16 cellular contexts compared by ENCODE assay signal in genomic region chr4:186852964-186853391, GRCh38.
A peak's percentile ranks its signal among the peaks of the same experiment; 100 is the strongest.
DNase-seq lines count a peak whose midpoint lies in the region; ATAC-seq, FAIRE-seq and TF ChIP-seq lines count a peak whose summit lies in the region.
"Had no signal": no experiment of that assay in that cellular context is flagged by ENCODE, and none has a peak within 500 bp of the region (broad histone marks: within the 10 kb centered on the region; RNA-seq: fewer than 3 reads in every experiment).

No MANE protein-coding gene starts in this region.

- peak overlapping the region in 1 of 2 donors; percentile 21 for H3K9ac ChIP-seq in colonic mucosa (ENCODE audit: low read depth in 2 of 2, low read length in 2 of 2)
- H3K9ac ChIP-seq: GM23248 had no signal

- no peak for FAIRE-seq in GM12892 (lab: Jason Lieb, UNC)

- no peaks in the 10 kb centered on the region for H3K9me3 ChIP-seq in colonic mucosa
- H3K9me3 ChIP-seq: BE2C, neutrophil had no signal

- no peaks in the 10 kb centered on the region for H3K36me3 ChIP-seq in colonic mucosa
- H3K36me3 ChIP-seq: BE2C, neutrophil had no signal

- peak overlapping the region; percentile 70 for H3K27ac ChIP-seq in colonic mucosa
- H3K27ac ChIP-seq: GM23248, neutrophil had no signal

- TF ChIP-seq POLR2A in GM12892 (IDR thresholded peaks at IDR 0.05; ENCODE audit: low read depth, low read length): no peak

- no peak overlapping the region for H3K4me3 ChIP-seq in colonic mucosa
- H3K4me3 ChIP-seq: GM23248 had no signal

- ATAC-seq in GM18867 (IDR thresholded peaks at IDR 0.05; ENCODE audit: unreplicated experiment) (peak; percentile 87), GM21723 (IDR thresholded peaks at IDR 0.05; ENCODE audit: unreplicated experiment) (peak; percentile 52), HG03175 (IDR thresholded peaks at IDR 0.05; ENCODE audit: unreplicated experiment) (peak; percentile 90), sciatic nerve (no peak)

- TF ChIP-seq CTCF in colonic mucosa (IDR thresholded peaks at IDR 0.05): no peak

- H3K4me1 ChIP-seq in colonic mucosa: no peaks in the 10 kb centered on the region
- H3K4me1 ChIP-seq: BE2C had no signal

- intact Hi-C loops in colonic mucosa (cut with DNase I) (loop anchor here (10.0 kb wide), 1 partner anchor 82 kb away; no protein-coding TSS in a partner anchor), head of caudate nucleus (cut with DNase I) (no loop called here), sciatic nerve (cut with DNase I) (no loop called here)

- no peaks in the 10 kb centered on the region for H3K27me3 ChIP-seq in colonic mucosa
- H3K27me3 ChIP-seq: BE2C, neutrophil had no signal

- DNase-seq in colonic mucosa (no peak), head of caudate nucleus (no peak), sciatic nerve (ENCODE audit: low spot score) (no peak), GM12892 (ENCODE audit: insufficient read length) (no peak), HK-2 (ENCODE audit: unreplicated experiment) (no peak)
- DNase-seq: activated CD4-positive, CD25-positive, alpha-beta regulatory T cell; activated T-cell treated with anti-CD3 and anti-CD28 coated beads for 4 hours; BE2C; DMS79; GM23248; hippocampal formation; NCI-H2081 had no signal
